ENCODE assay signal across 8 cellular contexts in genomic region chr3:51966941-51967383, GRCh38. TPM values are rescaled to one million over a fixed set of nuclear protein-coding genes. Genes with fewer than 3 reads are reported as not detected.
DNase-seq lines count a peak whose midpoint lies in the region; ATAC-seq and TF ChIP-seq lines count a peak whose summit lies in the region.

No MANE protein-coding gene starts in this region.

- no peaks in the 10 kb centered on the region for H3K36me3 ChIP-seq in KMS-11 (ENCODE audit: insufficient read depth)
- H3K36me3 ChIP-seq in colonic mucosa: no peaks in the 10 kb centered on the region
- peaks cover 8% of the 10 kb centered on the region for H3K36me3 ChIP-seq in muscle layer of colon (ENCODE audit: insufficient read depth, low read length)

- H3K4me2 ChIP-seq in KMS-11: peak overlapping the region; percentile 48

- H3K4me3 ChIP-seq in KMS-11 (IDR thresholded peaks at IDR 0.05; ENCODE audit: insufficient read depth, low read depth, low read length): no peak overlapping the region
- peak overlapping the region; percentile 60 for H3K4me3 ChIP-seq in colonic mucosa
- peak overlapping the region; percentile 79 to 90 for H3K4me3 ChIP-seq in muscle layer of colon (ENCODE audit: low read depth in 1 of 2, low read length in 2 of 2)

- H3K9ac ChIP-seq in KMS-11 (peak overlapping the region; percentile 51; the same call in 1 of the 2 replicates), colonic mucosa (ENCODE audit: low read depth in 2 of 2, low read length in 2 of 2) (peak overlapping the region; percentile 77 to 87), muscle layer of colon (ENCODE audit: low read length) (peak overlapping the region; percentile 65)

- H3K27ac ChIP-seq in KMS-11 (no peak overlapping the region), colonic mucosa (peak overlapping the region; percentile 55), muscle layer of colon (ENCODE audit: low read depth, low read length) (peak overlapping the region; percentile 73)

- H3K27me3 ChIP-seq in KMS-11 (ENCODE audit: insufficient read depth, low read depth) (no peaks in the 10 kb centered on the region), colonic mucosa (no peaks in the 10 kb centered on the region), muscle layer of colon (ENCODE audit: control insufficient read depth in 1 of 2, insufficient read depth in 2 of 2, low read length in 2 of 2) (no peaks in the 10 kb centered on the region)

- H3K9me3 ChIP-seq in colonic mucosa (no peaks in the 10 kb centered on the region), muscle layer of colon (ENCODE audit: low read length) (no peaks in the 10 kb centered on the region)

- H3K4me1 ChIP-seq in KMS-11 (ENCODE audit: low read depth, poor library complexity, severe bottlenecking) (no peaks in the 10 kb centered on the region), colonic mucosa (no peaks in the 10 kb centered on the region), muscle layer of colon (ENCODE audit: insufficient read depth, low read length) (peaks cover 31% of the 10 kb centered on the region)

- no peak for DNase-seq in colonic mucosa
- no peak for DNase-seq in SHP77 treated with DMSO at 0.1 percent for 48 hours (lab: John Stamatoyannopoulos, UW)
- DNase-seq in GM13977 (ENCODE audit: low spot score): no peak
- DNase-seq in ureter (ENCODE audit: low spot score): no peak

- TF ChIP-seq CTCF in KMS-11 (conservative IDR thresholded peaks at IDR 0.05; ENCODE audit: low read depth, low read length) (no peak), colonic mucosa (IDR thresholded peaks at IDR 0.05) (no peak), GM13977 (IDR thresholded peaks at IDR 0.05; ENCODE audit: extremely low read depth, insufficient read depth, missing control alignments) (no peak)

- in situ Hi-C loops in GM13977 (cut with MboI; ENCODE audit: low pct_unique_long_range_greater_than_20kb, low sequenced_read_pairs, unreplicated experiment): no loop called here

- no peaks in the 10 kb centered on the region for H3K79me2 ChIP-seq in KMS-11 (ENCODE audit: insufficient read depth, low read depth)

- peak overlapping the region; percentile 67; the same call in 1 of the 2 replicates for H2AFZ ChIP-seq in KMS-11 (ENCODE audit: low read depth)

- H4K20me1 ChIP-seq in KMS-11 (ENCODE audit: insufficient read depth): no peaks in the 10 kb centered on the region

- peak; percentile 33 for ATAC-seq in GM19025 (IDR thresholded peaks at IDR 0.05; ENCODE audit: low read depth, unreplicated experiment)
- no peak for ATAC-seq in HG02938 (IDR thresholded peaks at IDR 0.05; ENCODE audit: unreplicated experiment)

- intact Hi-C loops in colonic mucosa (cut with DNase I): no loop called here

RNA-seq across cellular contexts. Expression of gene PCBP4, which starts 0.3 kb away (rescaled TPM):
- 10 to 100 TPM; 19.6 to 22.4 TPM for total RNA-seq in colonic mucosa
- total RNA-seq in ureter: 40.8 TPM

RNA-seq across cellular contexts. Expression of gene ABHD14B, which starts 6.9 kb away (rescaled TPM):
- total RNA-seq in colonic mucosa: 10 to 100 TPM; 64.9 to 72.2 TPM
- 55.3 TPM for total RNA-seq in ureter

RNA-seq across cellular contexts. Expression of gene ABHD14A, which starts 7.9 kb away (rescaled TPM):
- total RNA-seq in colonic mucosa (1 to 10 TPM; 7.4 to 9.6 TPM), ureter (19.4 TPM)

RNA-seq across cellular contexts. Expression of gene GPR62, which starts 11.8 kb away (rescaled TPM):
- not detected for total RNA-seq in colonic mucosa
- total RNA-seq in ureter: 0.57 TPM

RNA-seq across cellular contexts. Expression of gene ACY1, which starts 16.4 kb away (rescaled TPM):
- 100 to 1,000 TPM; 137 to 153 TPM for total RNA-seq in colonic mucosa
- 72.8 TPM for total RNA-seq in ureter
